In genomic region chr6:108684809-108685329, GRCh38 we compare ENCODE assay signal across 1 cellular context.
TF ChIP-seq lines count a peak whose summit lies in the region.

No MANE protein-coding gene starts in this region.

TF ChIP-seq in K562, 482 proteins besides CTCF, POLR2A, EP300 and RAD21 (continued from another document and continues in another):
- TF ChIP-seq ELK1 (CRISPR knock-in tag; IDR thresholded peaks at IDR 0.05) (no peak), MAZ (CRISPR knock-in tag; conservative IDR thresholded peaks at IDR 0.05 in 1 of 2, IDR thresholded peaks at IDR 0.05 in 1 of 2) (no peak), ETS2 (tag; IDR thresholded peaks at IDR 0.05; ENCODE audit: borderline replicate concordance, poor library complexity, severe bottlenecking) (no peak), RNF2 (IDR thresholded peaks at IDR 0.05) (peak; percentile 28; the same call in 1 of the 2 replicates), CSDE1 (IDR thresholded peaks at IDR 0.05) (no peak), CC2D1A (IDR thresholded peaks at IDR 0.05) (no peak; the same call in 1 of the 2 replicates), RCOR1 (IDR thresholded peaks at IDR 0.05; ENCODE audit: borderline replicate concordance in 1 of 2, low read depth in 2 of 2, low read length in 2 of 2) (0 out of 4 replicates have a peak, but pooled peaks of 1 of the 2 experiments have one; percentile 7), RBFOX2 (IDR thresholded peaks at IDR 0.05; ENCODE audit: low read depth, low read length) (no peak), HNRNPL (IDR thresholded peaks at IDR 0.05; ENCODE audit: low read depth, low read length) (no peak), HNRNPH1 (optimal IDR thresholded peaks at IDR 0.05; ENCODE audit: low read depth, low read length) (no peak), MYBL2 (IDR thresholded peaks at IDR 0.05; ENCODE audit: low read depth) (no peak), MYBL2 (CRISPR knock-in tag; IDR thresholded peaks at IDR 0.05; ENCODE audit: borderline replicate concordance) (no peak), ZNF586 (CRISPR knock-in tag; conservative IDR thresholded peaks at IDR 0.05) (no peak), POLR3A (IDR thresholded peaks at IDR 0.05; ENCODE audit: borderline replicate concordance, extremely low read depth, insufficient read depth, insufficient read length) (no peak), DMBX1 (CRISPR knock-in tag; IDR thresholded peaks at IDR 0.05; ENCODE audit: borderline replicate concordance) (no peak), MECOM (CRISPR knock-in tag; IDR thresholded peaks at IDR 0.05) (no peak), FOS (IDR thresholded peaks at IDR 0.05; ENCODE audit: extremely low read depth, insufficient read length) (peak; percentile 13), ZBTB7A (IDR thresholded peaks at IDR 0.05; ENCODE audit: borderline replicate concordance, control insufficient read depth, low read depth, low read length) (no peak), MIER1 (IDR thresholded peaks at IDR 0.05; ENCODE audit: low read depth) (no peak), HOMEZ (CRISPR knock-in tag; IDR thresholded peaks at IDR 0.05) (no peak), PKNOX1 (IDR thresholded peaks at IDR 0.05) (peak; percentile 95), LARP7 (IDR thresholded peaks at IDR 0.05) (no peak), NEUROD1 (IDR thresholded peaks at IDR 0.05; ENCODE audit: borderline replicate concordance, low read depth, low read length, partially characterized antibody) (no peak), ZNF561 (CRISPR knock-in tag; conservative IDR thresholded peaks at IDR 0.05) (no peak), ARID4B (CRISPR knock-in tag; IDR thresholded peaks at IDR 0.05) (no peak), CCNT2 (IDR thresholded peaks at IDR 0.05; ENCODE audit: borderline replicate concordance, extremely low read depth, insufficient read length, low read depth, low read length) (peak; percentile 37), CREB3L1 (IDR thresholded peaks at IDR 0.05; ENCODE audit: borderline replicate concordance, low read depth) (no peak), IRF2 (CRISPR knock-in tag; IDR thresholded peaks at IDR 0.05) (no peak), ZNF318 (IDR thresholded peaks at IDR 0.05; ENCODE audit: borderline replicate concordance in 1 of 2, low read depth in 1 of 2) (0 out of 4 replicates have a peak, but pooled peaks of 1 of the 2 experiments have one; percentile 21), BCOR (IDR thresholded peaks at IDR 0.05) (no peak), SMARCA4 (IDR thresholded peaks at IDR 0.05) (peak; percentile 81; the same call in 1 of the 2 replicates), SNRNP70 (optimal IDR thresholded peaks at IDR 0.05; ENCODE audit: low read depth, low read length) (no peak), ZNF175 (CRISPR knock-in tag; IDR thresholded peaks at IDR 0.05; ENCODE audit: low read depth) (no peak), HDGF (IDR thresholded peaks at IDR 0.05) (no peak), RBM34 (IDR thresholded peaks at IDR 0.05; ENCODE audit: borderline replicate concordance, insufficient read depth, low read length) (no peak), XRCC3 (IDR thresholded peaks at IDR 0.05) (no peak), NFIC (IDR thresholded peaks at IDR 0.05) (no peak), NR1H2 (CRISPR knock-in tag; IDR thresholded peaks at IDR 0.05) (no peak), JUND (IDR thresholded peaks at IDR 0.05; ENCODE audit: borderline replicate concordance, low read depth, low read length) (peak; percentile 84), JUND (tag; IDR thresholded peaks at IDR 0.05; ENCODE audit: borderline replicate concordance, low read depth, low read length) (peak; percentile 83; the same call in 1 of the 3 replicates), CREB3 (tag; conservative IDR thresholded peaks at IDR 0.05; ENCODE audit: low read depth) (0 out of 2 replicates have a peak, but pooled peaks have one; percentile 23), E2F6 (IDR thresholded peaks at IDR 0.05; ENCODE audit: borderline replicate concordance in 1 of 2, extremely low read depth in 1 of 2, insufficient read depth in 1 of 2, insufficient read length in 1 of 2, low read depth in 1 of 2, low read length in 1 of 2, poor library complexity in 1 of 2, severe bottlenecking in 1 of 2) (no peak), ZKSCAN3 (CRISPR knock-in tag; IDR thresholded peaks at IDR 0.05) (no peak), POLR3G (IDR thresholded peaks at IDR 0.05; ENCODE audit: extremely low read depth, insufficient read length, insufficient replicate concordance) (no peak)
